In the genomic region with DNA sequence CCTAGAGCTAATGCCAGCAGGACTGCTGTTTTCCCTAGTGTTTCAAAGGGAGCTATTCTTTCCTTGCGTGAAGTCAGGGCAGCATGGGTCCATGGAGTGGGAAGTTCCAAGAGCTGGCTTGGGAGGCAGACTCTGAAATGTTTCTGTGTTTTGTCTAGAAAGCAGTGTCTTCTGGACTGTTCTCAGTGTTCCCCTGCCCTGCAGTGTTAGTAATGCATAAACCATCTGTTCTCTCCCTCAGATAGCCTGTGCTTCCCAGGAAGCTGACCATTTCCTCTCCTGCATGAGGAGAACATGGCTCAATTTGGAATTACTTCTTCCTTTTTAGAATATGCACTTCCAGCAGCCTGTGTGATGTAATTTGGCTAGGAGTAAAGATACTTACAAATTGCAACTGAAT, we compare ENCODE assay signal across 24 cellular contexts.
"Had no signal": no experiment of that assay in that cellular context is flagged by ENCODE, and none has a peak within 500 bp of the region (broad histone marks: within the 10 kb centered on the region; RNA-seq: fewer than 3 reads in every experiment).

No MANE protein-coding gene starts in this region.

- ATAC-seq: activated T-cell treated with anti-CD3 and anti-CD28 coated beads, Interleukin-2, amount 50 U/mL, for 4 hours; foreskin keratinocyte; lower lobe of right lung; naive thymus-derived CD4-positive, alpha-beta T cell; upper lobe of right lung had no signal

- H3K27ac Mint-ChIP-seq: activated naive CD8-positive, alpha-beta T cell; activated T-helper 2 cell treated with anti-CD3 and anti-CD28 coated beads, Interferon-gamma antibody, Interleukin-2, Interleukin-4, amounts not matched to agents 10 μg/mL and 5 μg/mL and 100 μg/mL, durations not matched to agents 14 hours and 24 hours and 36 hours; naive thymus-derived CD4-positive, alpha-beta T cell; neural progenitor cell; progenitor cell of endocrine pancreas; stimulated activated naive CD8-positive, alpha-beta T cell treated with anti-CD3 and anti-CD28 coated beads, Interleukin-15, Interleukin-2, amounts not matched to agents 100 ng/mL and 50 ng/mL, for 24 hours had no signal

- H2AFZ ChIP-seq: neural progenitor cell had no signal

- H3K4me3 Mint-ChIP-seq: activated naive CD8-positive, alpha-beta T cell; activated T-cell treated with anti-CD3 and anti-CD28 coated beads, Interleukin-2, amount 50 U/mL, for 4 hours; naive thymus-derived CD4-positive, alpha-beta T cell; neural progenitor cell; stimulated activated naive CD8-positive, alpha-beta T cell treated with anti-CD3 and anti-CD28 coated beads, Interleukin-15, Interleukin-2, amounts not matched to agents 100 ng/mL and 50 ng/mL, for 24 hours had no signal

- H3K9me3 ChIP-seq: adrenal gland, ascending aorta, lower lobe of right lung, SK-N-SH, thyroid gland, upper lobe of right lung had no signal

- H3K4me3 ChIP-seq: adrenal gland, ascending aorta, lower lobe of right lung, neural progenitor cell, thyroid gland, upper lobe of right lung had no signal

- H3K36me3 Mint-ChIP-seq: activated naive CD8-positive, alpha-beta T cell; neural progenitor cell had no signal

- H3K27me3 ChIP-seq: adrenal gland, ascending aorta, neural progenitor cell, thyroid gland, upper lobe of right lung had no signal

- DNase-seq: activated CD4-positive, alpha-beta T cell treated with anti-CD3 and anti-CD28 coated beads, Interleukin-2, amount 50 U/mL, for 48 hours; activated CD8-positive, alpha-beta memory T cell treated with anti-CD3 and anti-CD28 coated beads, Interleukin-2, amount 50 U/mL, for 48 hours; activated naive CD4-positive, alpha-beta T cell; activated T-cell treated with anti-CD3 and anti-CD28 coated beads, Interleukin-2, amount 50 U/mL, for 4 hours; adrenal gland; cerebellar nuclear complex; cortex of kidney; effector CD4-positive, alpha-beta T cell; foreskin keratinocyte; hippocampal formation; kidney glomerular epithelial cell; lower lobe of right lung; naive thymus-derived CD4-positive, alpha-beta T cell; SK-N-SH; stimulated activated CD4-positive, alpha-beta T cell treated with anti-CD3 and anti-CD28 coated beads, Interleukin-12 subunit alpha, Interleukin-12 subunit beta, amount 100 ng/mL, for 4 hours; thyroid gland; upper lobe of right lung; WERI-Rb-1 had no signal

- H3K27ac ChIP-seq: adrenal gland, foreskin keratinocyte, lower lobe of right lung, neural progenitor cell, thyroid gland, upper lobe of right lung, WERI-Rb-1 had no signal

- H3K4me1 ChIP-seq: adrenal gland, ascending aorta, foreskin keratinocyte, lower lobe of right lung, neural progenitor cell, thyroid gland, upper lobe of right lung had no signal

- H3K9ac ChIP-seq: neural progenitor cell, SK-N-SH had no signal

- H3K9me3 Mint-ChIP-seq: activated T-helper 2 cell treated with anti-CD3 and anti-CD28 coated beads, Interferon-gamma antibody, Interleukin-2, Interleukin-4, amounts not matched to agents 10 μg/mL and 5 μg/mL and 100 μg/mL, durations not matched to agents 14 hours and 24 hours and 36 hours; stimulated activated naive CD8-positive, alpha-beta T cell treated with anti-CD3 and anti-CD28 coated beads, Interleukin-15, Interleukin-2, amounts not matched to agents 100 ng/mL and 50 ng/mL, for 24 hours had no signal

- H3K4me1 Mint-ChIP-seq: naive thymus-derived CD4-positive, alpha-beta T cell; neural progenitor cell had no signal

- H3K36me3 ChIP-seq: adrenal gland, ascending aorta, lower lobe of right lung, neural progenitor cell, thyroid gland, upper lobe of right lung, WERI-Rb-1 had no signal

- H3K4me2 ChIP-seq: neural progenitor cell, SK-N-SH had no signal
